In the genomic region with DNA sequence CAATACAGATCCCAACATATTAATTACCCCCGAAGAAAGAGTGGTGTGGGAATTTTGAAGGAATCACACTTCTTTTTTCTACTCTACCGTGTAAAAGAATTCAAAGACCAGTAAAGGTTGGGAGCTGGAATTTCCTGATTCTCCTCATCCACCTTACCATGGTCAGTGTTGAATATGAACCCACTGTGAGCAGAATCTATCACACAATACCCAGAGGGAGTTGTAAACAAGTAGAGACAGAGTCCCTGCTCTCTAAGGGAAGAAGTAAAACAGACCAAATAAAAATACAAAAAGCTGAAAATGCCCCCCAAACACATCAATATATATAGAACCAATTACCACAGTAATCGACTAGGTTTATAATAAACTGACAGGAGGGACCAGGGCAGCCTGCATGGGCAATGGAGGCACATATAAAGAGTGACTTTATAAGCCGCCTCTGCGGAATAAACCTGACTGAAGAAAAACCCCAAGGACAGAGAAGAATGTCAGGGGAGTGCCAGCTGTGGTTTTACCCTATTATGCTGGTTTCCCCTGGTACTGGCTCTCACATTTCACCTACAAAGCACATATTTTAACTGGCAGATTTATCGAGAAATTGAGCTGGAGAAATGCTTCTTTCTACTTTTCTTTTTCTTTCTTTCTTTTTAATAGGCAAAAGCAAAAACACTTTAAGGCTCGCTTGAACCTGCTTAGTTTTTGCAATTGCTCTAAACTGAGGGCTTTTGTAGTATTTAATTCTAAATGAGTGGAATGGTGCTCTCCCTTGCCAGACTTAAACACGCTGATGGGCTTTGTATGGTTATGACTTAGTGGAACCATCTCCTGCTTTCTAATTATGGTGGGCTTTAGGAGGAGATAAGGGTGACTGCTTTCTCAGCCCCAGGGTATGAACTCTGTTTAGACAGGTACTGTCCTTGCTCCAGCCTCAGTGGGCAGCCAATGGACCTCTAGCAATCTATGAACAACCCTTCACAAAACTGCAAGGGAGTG, we compare ENCODE assay signal across 30 cellular contexts.
"Had no signal": no experiment of that assay in that cellular context is flagged by ENCODE, and none has a peak within 500 bp of the region (broad histone marks: within the 10 kb centered on the region; RNA-seq: fewer than 3 reads in every experiment).

No MANE protein-coding gene starts in this region.

- H3K9me3 ChIP-seq: breast epithelium, esophagus squamous epithelium, heart right ventricle, left lung, lower lobe of right lung, mucosa of descending colon, right lobe of liver, testis, transverse colon had no signal

- FAIRE-seq: colon had no signal

- H3K4me3 ChIP-seq: breast epithelium, esophagus squamous epithelium, heart right ventricle, left lung, lower lobe of right lung, mucosa of descending colon, right lobe of liver, testis, transverse colon had no signal

- H3K36me3 ChIP-seq: breast epithelium, esophagus squamous epithelium, heart right ventricle, left lung, lower lobe of right lung, right lobe of liver, transverse colon, WERI-Rb-1 had no signal

- ATAC-seq: activated CD4-positive, CD25-positive, alpha-beta regulatory T cell treated with anti-CD3 and anti-CD28 coated beads, Interleukin-2, amount 50 U/mL, for 24 hours; activated naive CD8-positive, alpha-beta T cell treated with anti-CD3 and anti-CD28 coated beads, Interleukin-2, amount 50 U/mL, for 24 hours; activated T-helper 17 cell treated with anti-CD3 and anti-CD28 coated beads, Interleukin-2, amount 50 U/mL, for 72 hours; heart right ventricle; left lung; lower lobe of right lung; mucosa of descending colon; natural killer cell treated with Interleukin-12 subunit alpha and Interleukin-12 subunit beta and Interleukin-15 and Interleukin-18, amount 100 ng/mL, for 72 hours; right lobe of liver; stimulated activated naive CD8-positive, alpha-beta T cell treated with anti-CD3 and anti-CD28 coated beads, Interleukin-15, Interleukin-2, amounts not matched to agents 100 U/mL and 50 U/mL, for 24 hours had no signal

- DNase-seq: activated CD4-positive, alpha-beta memory T cell treated with anti-CD3 and anti-CD28 coated beads for 36 hours; activated CD4-positive, alpha-beta T cell treated with anti-CD3 and anti-CD28 coated beads for 48 hours; activated CD8-positive, alpha-beta memory T cell treated with anti-CD3 and anti-CD28 coated beads, Interleukin-2, amount 50 U/mL, for 4 hours; activated gamma-delta T cell treated with Interleukin-2 at 50 U/mL for 16 hours; activated naive CD8-positive, alpha-beta T cell treated with anti-CD3 and anti-CD28 coated beads, Interleukin-2, amount 50 U/mL, for 24 hours; activated T-cell treated with anti-CD3 and anti-CD28 coated beads, Interleukin-2, amount 50 U/mL, for 24 hours; amygdala; dermis blood vessel endothelial cell; effector CD4-positive, alpha-beta T cell; esophagus squamous epithelium; foreskin melanocyte; heart right ventricle; left lung; lower lobe of right lung; mesendoderm; mucosa of descending colon; posterior cingulate gyrus; right lobe of liver; stimulated activated CD4-positive, alpha-beta T cell treated with anti-CD3 and anti-CD28 coated beads, Interleukin-4, amount 100 ng/mL, for 1 hour; stimulated activated naive CD8-positive, alpha-beta T cell treated with anti-CD3 and anti-CD28 coated beads, Interleukin-15, Interleukin-2, amounts not matched to agents 100 U/mL and 50 U/mL, for 24 hours; T1000; testis; transverse colon; WERI-Rb-1 had no signal

- H3K27me3 ChIP-seq: breast epithelium, esophagus squamous epithelium, left lung, right lobe of liver, testis, transverse colon had no signal

- H3K4me1 ChIP-seq: breast epithelium, esophagus squamous epithelium, heart right ventricle, left lung, lower lobe of right lung, right lobe of liver, testis, transverse colon had no signal

- H3K27ac ChIP-seq: breast epithelium, epithelial cell of prostate, esophagus squamous epithelium, heart right ventricle, left lung, lower lobe of right lung, right lobe of liver, testis, transverse colon, WERI-Rb-1 had no signal
